ENCODE assay signal across 1 cellular context in the genomic region with DNA sequence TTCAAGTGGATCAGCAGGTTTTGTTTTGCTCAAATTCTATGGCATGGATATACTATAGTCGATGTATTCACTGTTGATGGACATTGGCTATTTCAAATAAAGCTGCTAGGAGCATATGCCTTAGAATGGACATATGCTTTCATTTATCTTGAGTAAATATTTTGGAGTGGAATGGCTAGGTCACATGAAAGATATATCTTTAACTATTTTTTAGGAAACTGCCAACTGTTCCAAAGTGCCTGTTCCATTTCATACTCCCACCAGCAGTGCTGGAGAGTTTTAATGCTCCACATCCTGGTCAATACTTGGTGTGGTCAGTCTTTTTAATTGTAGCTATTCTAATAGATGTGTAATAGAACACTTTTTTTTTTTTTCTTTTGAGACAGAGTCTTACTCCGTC.
TF ChIP-seq lines count a peak whose summit lies in the region.

No MANE protein-coding gene starts in this region.

TF ChIP-seq in HepG2, 621 proteins besides CTCF, POLR2A, EP300 and RAD21 (continued from another document):
- TF ChIP-seq, protein P1, sequence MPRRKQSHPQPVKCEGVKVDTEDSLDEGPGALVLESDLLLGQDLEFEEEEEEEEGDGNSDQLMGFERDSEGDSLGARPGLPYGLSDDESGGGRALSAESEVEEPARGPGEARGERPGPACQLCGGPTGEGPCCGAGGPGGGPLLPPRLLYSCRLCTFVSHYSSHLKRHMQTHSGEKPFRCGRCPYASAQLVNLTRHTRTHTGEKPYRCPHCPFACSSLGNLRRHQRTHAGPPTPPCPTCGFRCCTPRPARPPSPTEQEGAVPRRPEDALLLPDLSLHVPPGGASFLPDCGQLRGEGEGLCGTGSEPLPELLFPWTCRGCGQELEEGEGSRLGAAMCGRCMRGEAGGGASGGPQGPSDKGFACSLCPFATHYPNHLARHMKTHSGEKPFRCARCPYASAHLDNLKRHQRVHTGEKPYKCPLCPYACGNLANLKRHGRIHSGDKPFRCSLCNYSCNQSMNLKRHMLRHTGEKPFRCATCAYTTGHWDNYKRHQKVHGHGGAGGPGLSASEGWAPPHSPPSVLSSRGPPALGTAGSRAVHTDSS (CRISPR knock-in tag; conservative IDR thresholded peaks at IDR 0.05): no peak
